Comparison of ENCODE assay signal across 14 cellular contexts in genomic region chr6:43506171-43506570, GRCh38. TPM values are rescaled to one million over a fixed set of nuclear protein-coding genes. Genes with fewer than 3 reads are reported as not detected.
DNase-seq lines count a peak whose midpoint lies in the region; ATAC-seq, FAIRE-seq and TF ChIP-seq lines count a peak whose summit lies in the region.
"Had no signal": no experiment of that assay in that cellular context is flagged by ENCODE, and none has a peak within 500 bp of the region (broad histone marks: within the 10 kb centered on the region; RNA-seq: fewer than 3 reads in every experiment).

No MANE protein-coding gene starts in this region.

- H3K9me3 ChIP-seq in K562 (replicated peaks; ENCODE audit: control insufficient read depth, insufficient read depth, low read depth, low read length), result no peaks in the 10 kb centered on the region
- H3K9me3 ChIP-seq in OCI-LY7 (ENCODE audit: low read length), result no peaks in the 10 kb centered on the region
- H3K9me3 ChIP-seq: A549, BLaER1, psoas muscle, uterus had no signal

- BruUV-seq in K562 (replicated peaks; lab: Mats Ljungman, UMichigan) (no TSS peak), OCI-LY7 (replicated peaks; lab: Mats Ljungman, UMichigan) (no TSS peak)

- no peak overlapping the region for H3K27ac ChIP-seq in K562 (ENCODE audit: extremely low read depth, low read depth, low read length)
- H3K27ac ChIP-seq in OCI-LY7 (ENCODE audit: low read depth, low read length, poor library complexity, severe bottlenecking), result no peak overlapping the region
- H3K27ac ChIP-seq: A549, BLaER1, psoas muscle had no signal

- H3K4me2 ChIP-seq in K562 (ENCODE audit: insufficient read depth, low read length) (no peak overlapping the region), OCI-LY7 (ENCODE audit: low read length) (no peak overlapping the region)
- H3K4me2 ChIP-seq: A549, BLaER1, smooth muscle cell had no signal

- no peak for TF ChIP-seq RAD21 in K562 (CRISPR knock-in tag; conservative IDR thresholded peaks at IDR 0.05 in 1 of 2, IDR thresholded peaks at IDR 0.05 in 1 of 2)

- TF ChIP-seq CTCF in K562 (IDR thresholded peaks at IDR 0.05 in 2 of 3, conservative IDR thresholded peaks at IDR 0.05 in 1 of 3; ENCODE audit: insufficient read depth in 2 of 3, low read depth in 1 of 3, low read length in 3 of 3) (no peak), OCI-LY7 (conservative IDR thresholded peaks at IDR 0.05; ENCODE audit: low read length) (no peak)

- H4K20me1 ChIP-seq in K562 (replicated peaks; ENCODE audit: control insufficient read depth, insufficient read depth, low read length) (peaks cover 12% of the 10 kb centered on the region; the same call in 1 of the 2 replicates), OCI-LY7 (ENCODE audit: insufficient read depth, low read length) (no peaks in the 10 kb centered on the region)

- H3K36me3 ChIP-seq in K562 (ENCODE audit: control insufficient read depth, insufficient read depth, low read length) (peaks cover 51% of the 10 kb centered on the region; the same call in 2 of the 3 replicates), OCI-LY7 (ENCODE audit: insufficient read depth, low read length) (peaks cover 41% of the 10 kb centered on the region)
- H3K36me3 ChIP-seq: uterus had no signal

- POLR2A ChIA-PET in K562 (lab: Yijun Ruan, JAX), result interaction anchor here (0.7 to 6.2 kb wide), 9 partner anchors 9 to 243 kb away, joined by 3 to 54 read pairs (median 4); partner anchors contain the start of genes POLR1C and YIPF3
- POLR2A ChIA-PET in OCI-LY7 (lab: Charles Lee), result interaction anchor here (0.6 to 1.5 kb wide), 4 partner anchors 14 to 529 kb away, joined by 3 to 4 read pairs (median 3); no protein-coding TSS in a partner anchor

- H3K9me1 ChIP-seq in K562 (ENCODE audit: control insufficient read depth, insufficient read depth, low read length), result peaks cover 4% of the 10 kb centered on the region

- no peak overlapping the region for H3K4me3 Mint-ChIP-seq in activated T-cell treated with anti-CD3 and anti-CD28 coated beads, Interleukin-2, amount 50 U/mL, for 72 hours
- H3K4me3 Mint-ChIP-seq in activated T-cell treated with anti-CD3 and anti-CD28 coated beads, Interleukin-2, amount 50 U/mL, for 4 hours, result no peak overlapping the region
- no peak overlapping the region for H3K4me3 Mint-ChIP-seq in stimulated activated effector memory CD8-positive, alpha-beta T cell treated with anti-CD3 and anti-CD28 coated beads, Interleukin-12 subunit alpha, Interleukin-12 subunit beta, amount 100 ng/mL, for 72 hours

- H3K4me3 ChIP-seq in K562, result no peak overlapping the region
- no peak overlapping the region for H3K4me3 ChIP-seq in OCI-LY7 (ENCODE audit: low read depth, low read length, poor library complexity, severe bottlenecking)
- H3K4me3 ChIP-seq: A549, BLaER1, psoas muscle, smooth muscle cell, uterus had no signal

- 65% methylated on average over 3 of the region's 3 CpGs for WGBS in K562 (ENCODE audit: insufficient coverage, low coverage, missing lambda C conversion rate)

- CTCF ChIA-PET in K562 (lab: Yijun Ruan, JAX; ENCODE audit: low intra/inter-chr PET ratio), result interaction anchor here (1.0 to 1.7 kb wide), 4 partner anchors 51 to 255 kb away, joined by 3 to 6 read pairs (median 4); partner anchors contain the start of gene DLK2
- CTCF ChIA-PET in OCI-LY7 (lab: Charles Lee; ENCODE audit: unreplicated experiment), result interaction anchor here (0.6 to 1.4 kb wide), 3 partner anchors 10 to 13 kb away, joined by 3 to 4 read pairs (median 4); partner anchors contain the start of gene POLR1C

- no peak for TF ChIP-seq EP300 in K562 (IDR thresholded peaks at IDR 0.05; ENCODE audit: low read length)

- peaks cover 0 to 6% of the 10 kb centered on the region in 2 experiments; a peak in 2 of 5 replicates for H3K27me3 ChIP-seq in K562 (ENCODE audit: control insufficient read depth in 2 of 2, insufficient read depth in 2 of 2, low read length in 2 of 2)
- H3K27me3 ChIP-seq: uterus had no signal

- peaks cover 23% of the 10 kb centered on the region for H3K27me3 Mint-ChIP-seq in activated T-cell treated with anti-CD3 and anti-CD28 coated beads, Interleukin-2, amount 50 U/mL, for 72 hours (ENCODE audit: low read depth)
- H3K27me3 Mint-ChIP-seq in activated T-cell treated with anti-CD3 and anti-CD28 coated beads, Interleukin-2, amount 50 U/mL, for 4 hours (ENCODE audit: low read depth), result peaks cover 18% of the 10 kb centered on the region

- in situ Hi-C loops in K562 (cut with MboI), result no loop called here

- H3K9me3 Mint-ChIP-seq in activated T-cell treated with anti-CD3 and anti-CD28 coated beads, Interleukin-2, amount 50 U/mL, for 72 hours, result no peaks in the 10 kb centered on the region
- no peaks in the 10 kb centered on the region for H3K9me3 Mint-ChIP-seq in activated T-cell treated with anti-CD3 and anti-CD28 coated beads, Interleukin-2, amount 50 U/mL, for 4 hours
- H3K9me3 Mint-ChIP-seq in stimulated activated effector memory CD8-positive, alpha-beta T cell treated with anti-CD3 and anti-CD28 coated beads, Interleukin-12 subunit alpha, Interleukin-12 subunit beta, amount 100 ng/mL, for 72 hours, result no peaks in the 10 kb centered on the region

- no peak overlapping the region for H3K9ac ChIP-seq in K562 (ENCODE audit: insufficient read depth in 1 of 2, low read depth in 2 of 2, low read length in 2 of 2)
- H3K9ac ChIP-seq: BLaER1 had no signal

- no peak for TF ChIP-seq POLR2A in K562 (conservative IDR thresholded peaks at IDR 0.05)

- peak; percentile 26 for FAIRE-seq in K562 (lab: Jason Lieb, UNC)
- FAIRE-seq: A549 had no signal

- intact Hi-C loops in K562 (cut with micrococcal nuclease) (loop anchor here (1.0 to 2.0 kb wide), 3 partner anchors 51 to 605 kb away; partner anchors contain the start of gene DLK2), OCI-LY7 (cut with micrococcal nuclease; ENCODE audit: unreplicated experiment) (loop anchor here (1.0 to 10.0 kb wide), 2 partner anchors 243 to 431 kb away; partner anchors contain the start of gene PTK7)

- no peaks in the 10 kb centered on the region for H3K9me2 ChIP-seq in OCI-LY7 (ENCODE audit: insufficient read depth, low read length)

- H2AFZ ChIP-seq in K562 (ENCODE audit: low read depth, low read length) (no peak overlapping the region), OCI-LY7 (ENCODE audit: low read length) (no peak overlapping the region)

- H3K79me2 ChIP-seq in K562 (ENCODE audit: control insufficient read depth, insufficient read depth, low read length), result no peaks in the 10 kb centered on the region
- no peaks in the 10 kb centered on the region for H3K79me2 ChIP-seq in OCI-LY7 (ENCODE audit: insufficient read depth, low read depth, low read length)

- H3K36me3 Mint-ChIP-seq in activated T-cell treated with anti-CD3 and anti-CD28 coated beads, Interleukin-2, amount 50 U/mL, for 72 hours (ENCODE audit: insufficient read depth in 2 of 2), result peaks cover 3 to 7% of the 10 kb centered on the region in 2 donors
- H3K36me3 Mint-ChIP-seq in activated T-cell treated with anti-CD3 and anti-CD28 coated beads, Interleukin-2, amount 50 U/mL, for 4 hours (ENCODE audit: insufficient read depth), result peaks cover 14% of the 10 kb centered on the region
- H3K36me3 Mint-ChIP-seq in stimulated activated effector memory CD8-positive, alpha-beta T cell treated with anti-CD3 and anti-CD28 coated beads, Interleukin-12 subunit alpha, Interleukin-12 subunit beta, amount 100 ng/mL, for 72 hours, result peaks cover 39% of the 10 kb centered on the region

- H3K4me1 Mint-ChIP-seq in activated T-cell treated with anti-CD3 and anti-CD28 coated beads, Interleukin-2, amount 50 U/mL, for 72 hours (ENCODE audit: low read depth), result peaks cover 16% of the 10 kb centered on the region
- H3K4me1 Mint-ChIP-seq in activated T-cell treated with anti-CD3 and anti-CD28 coated beads, Interleukin-2, amount 50 U/mL, for 4 hours (ENCODE audit: low read depth), result peaks cover 7% of the 10 kb centered on the region
- H3K4me1 Mint-ChIP-seq in stimulated activated effector memory CD8-positive, alpha-beta T cell treated with anti-CD3 and anti-CD28 coated beads, Interleukin-12 subunit alpha, Interleukin-12 subunit beta, amount 100 ng/mL, for 72 hours, result peaks cover 34% of the 10 kb centered on the region

- peaks cover 10 to 45% of the 10 kb centered on the region in 2 experiments; a peak in 4 of 5 replicates for H3K4me1 ChIP-seq in K562 (replicated peaks in 1 of 2; ENCODE audit: control insufficient read depth in 2 of 2, insufficient read depth in 2 of 2, low read length in 2 of 2)
- H3K4me1 ChIP-seq in OCI-LY7 (ENCODE audit: insufficient read depth, low read length, poor library complexity, severe bottlenecking), result no peaks in the 10 kb centered on the region

- peak overlapping the region; percentile 44 for H3K27ac Mint-ChIP-seq in activated T-cell treated with anti-CD3 and anti-CD28 coated beads, Interleukin-2, amount 50 U/mL, for 72 hours
- H3K27ac Mint-ChIP-seq in stimulated activated effector memory CD8-positive, alpha-beta T cell treated with anti-CD3 and anti-CD28 coated beads, Interleukin-12 subunit alpha, Interleukin-12 subunit beta, amount 100 ng/mL, for 72 hours, result peak overlapping the region; percentile 89

- no peak for DNase-seq in activated T-cell treated with anti-CD3 and anti-CD28 coated beads, Interleukin-2, amount 50 U/mL, for 72 hours
- DNase-seq in activated T-cell treated with anti-CD3 and anti-CD28 coated beads, Interleukin-2, amount 50 U/mL, for 4 hours, result no peak
- DNase-seq in K562 (ENCODE audit: extremely low read depth in 1 of 4, low spot score in 3 of 4) (no peak), NCI-H1105 treated with DMSO at 0.1 percent for 48 hours (lab: John Stamatoyannopoulos, UW) (no peak), OCI-LY7 (ENCODE audit: low spot score) (no peak)
- no peak for DNase-seq in stimulated activated effector memory CD8-positive, alpha-beta T cell treated with anti-CD3 and anti-CD28 coated beads, Interleukin-12 subunit alpha, Interleukin-12 subunit beta, amount 100 ng/mL, for 72 hours (ENCODE audit: low spot score in 2 of 2)

- no peak for ATAC-seq in activated T-cell treated with anti-CD3 and anti-CD28 coated beads, Interleukin-2, amount 50 U/mL, for 72 hours (replicated peaks in 1 of 2)
- ATAC-seq in activated T-cell treated with anti-CD3 and anti-CD28 coated beads, Interleukin-2, amount 50 U/mL, for 4 hours, result no peak
- ATAC-seq in K562, result no peak
- ATAC-seq in stimulated activated effector memory CD8-positive, alpha-beta T cell treated with anti-CD3 and anti-CD28 coated beads, Interleukin-12 subunit alpha, Interleukin-12 subunit beta, amount 100 ng/mL, for 72 hours, result no peak

RNA-seq across cellular contexts. Expression of gene LRRC73, which starts 4.0 kb away (rescaled TPM):
- under 1 TPM; 0.32 to 0.43 TPM for total RNA-seq in activated T-cell treated with anti-CD3 and anti-CD28 coated beads, Interleukin-2, amount 50 U/mL, for 72 hours
- total RNA-seq in activated T-cell treated with anti-CD3 and anti-CD28 coated beads, Interleukin-2, amount 50 U/mL, for 4 hours, result under 1 TPM; 0.16 to 0.47 (median 0.20) TPM
- total RNA-seq in K562 (2011; cell fraction: chromatin; rRNA removed; ENCODE audit: low replicate concordance), result 0.58 TPM in 1 of 2 replicates, not detected in the other
- 0.53 and 0.83 TPM in 2 replicates for total RNA-seq in K562 (2011; cell fraction: nucleolus; rRNA removed)
- total RNA-seq in K562 (2011; cell fraction: nucleoplasm; rRNA removed), result 0.53 and 0.66 TPM in 2 replicates
- total RNA-seq in K562 (2014; rRNA removed) (0.12 and 0.27 TPM in 2 replicates), K562 (2014; rRNA removed; fragmentation: Illumina TruSeq; extraction: Trizol) (not detected in 2 replicates), K562 (2015; rRNA removed; fragmentation: Illumina TruSeq; extraction: Trizol) (0.07 and 0.11 TPM in 2 replicates), K562 (2021) (0.34 and 0.55 TPM in 2 replicates), OCI-LY7 (2022) (0.25 and 0.52 TPM in 2 replicates)
- polyA plus RNA-seq in K562 (2011; rRNA removed) (0.07 and 0.20 TPM in 2 replicates), K562 (2014; fragmentation: Illumina TruSeq; extraction: Trizol) (0.07 and 0.12 TPM in 2 replicates), K562 (2014; fragmentation: Nextera tagmentation; extraction: Ambion mirVana) (not detected), K562 (2014; rRNA removed) (0.08 and 0.09 TPM in 2 replicates)
- 0.16 and 0.39 TPM in 2 replicates for polyA plus RNA-seq in K562 (2011; cell fraction: cytosol; rRNA removed)
- polyA plus RNA-seq in K562 (2011; cell fraction: nucleus; rRNA removed), result 0.50 TPM in 1 of 2 replicates, not detected in the other
- 0.08 and 0.21 TPM in 2 replicates for polyA plus RNA-seq in K562 (2012)
- 0.12 TPM in 1 of 2 replicates, not detected in the other for polyA minus RNA-seq in K562 (2011; rRNA and poly(A)+ RNA removed)
- polyA minus RNA-seq in K562 (2011; cell fraction: cytosol; rRNA and poly(A)+ RNA removed), result not detected in 2 replicates
- 0.54 and 0.78 TPM in 2 replicates for polyA minus RNA-seq in K562 (2011; cell fraction: nucleus; rRNA and poly(A)+ RNA removed)
- 0.19 TPM in 1 of 2 replicates, not detected in the other for total RNA-seq in OCI-LY7 (2014; rRNA removed; shearing (Covaris generic))

RNA-seq across cellular contexts. Expression of gene YIPF3, which starts 10.6 kb away (rescaled TPM):
- 10 to 100 TPM; 63.9 to 64.4 TPM for total RNA-seq in activated T-cell treated with anti-CD3 and anti-CD28 coated beads, Interleukin-2, amount 50 U/mL, for 72 hours
- 10 to 100 TPM; 33.3 to 40.9 (median 35.4) TPM for total RNA-seq in activated T-cell treated with anti-CD3 and anti-CD28 coated beads, Interleukin-2, amount 50 U/mL, for 4 hours
- total RNA-seq in K562 (2011; cell fraction: chromatin; rRNA removed; ENCODE audit: low replicate concordance), result 124 and 279 TPM in 2 replicates
- total RNA-seq in K562 (2011; cell fraction: nucleolus; rRNA removed), result 200 and 272 TPM in 2 replicates
- 167 and 189 TPM in 2 replicates for total RNA-seq in K562 (2011; cell fraction: nucleoplasm; rRNA removed)
- total RNA-seq in K562 (2014; rRNA removed) (57.6 and 67.8 TPM in 2 replicates), K562 (2014; rRNA removed; fragmentation: Illumina TruSeq; extraction: Trizol) (25.9 and 27.5 TPM in 2 replicates), K562 (2015; rRNA removed; fragmentation: Illumina TruSeq; extraction: Trizol) (31.5 and 32.9 TPM in 2 replicates), K562 (2021) (65.1 and 69.3 TPM in 2 replicates), OCI-LY7 (2022) (41.9 and 45.5 TPM in 2 replicates)
- polyA plus RNA-seq in K562 (2011; rRNA removed) (74.8 and 182 TPM in 2 replicates), K562 (2014; fragmentation: Illumina TruSeq; extraction: Trizol) (75.3 and 78.5 TPM in 2 replicates), K562 (2014; fragmentation: Nextera tagmentation; extraction: Ambion mirVana) (10 to 100 TPM; 40.4 to 48.6 TPM), K562 (2014; rRNA removed) (54.6 and 72.9 TPM in 2 replicates)
- polyA plus RNA-seq in K562 (2011; cell fraction: cytosol; rRNA removed), result 121 and 141 TPM in 2 replicates
- polyA plus RNA-seq in K562 (2011; cell fraction: nucleus; rRNA removed), result 293 and 318 TPM in 2 replicates
- polyA plus RNA-seq in K562 (2012), result 55.8 and 113 TPM in 2 replicates
- 80.6 and 102 TPM in 2 replicates for polyA minus RNA-seq in K562 (2011; rRNA and poly(A)+ RNA removed)
- 31.1 and 31.2 TPM in 2 replicates for polyA minus RNA-seq in K562 (2011; cell fraction: cytosol; rRNA and poly(A)+ RNA removed)
- 56.0 and 75.5 TPM in 2 replicates for polyA minus RNA-seq in K562 (2011; cell fraction: nucleus; rRNA and poly(A)+ RNA removed)
- 31.8 and 38.2 TPM in 2 replicates for total RNA-seq in OCI-LY7 (2014; rRNA removed; shearing (Covaris generic))

RNA-seq across cellular contexts. Expression of gene POLR1C, which starts 10.7 kb away (rescaled TPM):
- 10 to 100 TPM; 39.1 to 42.4 TPM for total RNA-seq in activated T-cell treated with anti-CD3 and anti-CD28 coated beads, Interleukin-2, amount 50 U/mL, for 72 hours
- total RNA-seq in activated T-cell treated with anti-CD3 and anti-CD28 coated beads, Interleukin-2, amount 50 U/mL, for 4 hours, result 100 to 1,000 TPM; 192 to 231 (median 200) TPM
- total RNA-seq in K562 (2011; cell fraction: chromatin; rRNA removed; ENCODE audit: low replicate concordance), result 232 and 283 TPM in 2 replicates
- 153 TPM in 2 replicates for total RNA-seq in K562 (2011; cell fraction: nucleolus; rRNA removed)
- total RNA-seq in K562 (2011; cell fraction: nucleoplasm; rRNA removed), result 142 and 162 TPM in 2 replicates
- total RNA-seq in K562 (2014; rRNA removed) (74.8 and 83.5 TPM in 2 replicates), K562 (2014; rRNA removed; fragmentation: Illumina TruSeq; extraction: Trizol) (109 and 114 TPM in 2 replicates), K562 (2015; rRNA removed; fragmentation: Illumina TruSeq; extraction: Trizol) (103 and 104 TPM in 2 replicates), K562 (2021) (116 and 120 TPM in 2 replicates), OCI-LY7 (2022) (36.9 and 41.2 TPM in 2 replicates)
- polyA plus RNA-seq in K562 (2011; rRNA removed) (173 and 226 TPM in 2 replicates), K562 (2014; fragmentation: Illumina TruSeq; extraction: Trizol) (142 and 181 TPM in 2 replicates), K562 (2014; fragmentation: Nextera tagmentation; extraction: Ambion mirVana) (100 to 1,000 TPM; 405 to 429 TPM), K562 (2014; rRNA removed) (120 and 136 TPM in 2 replicates)
- polyA plus RNA-seq in K562 (2011; cell fraction: cytosol; rRNA removed), result 122 and 151 TPM in 2 replicates
- 346 and 441 TPM in 2 replicates for polyA plus RNA-seq in K562 (2011; cell fraction: nucleus; rRNA removed)
- 59.7 and 216 TPM in 2 replicates for polyA plus RNA-seq in K562 (2012)
- 115 and 145 TPM in 2 replicates for polyA minus RNA-seq in K562 (2011; rRNA and poly(A)+ RNA removed)
- polyA minus RNA-seq in K562 (2011; cell fraction: cytosol; rRNA and poly(A)+ RNA removed), result 35.9 and 46.4 TPM in 2 replicates
- polyA minus RNA-seq in K562 (2011; cell fraction: nucleus; rRNA and poly(A)+ RNA removed), result 58.0 and 80.9 TPM in 2 replicates
- total RNA-seq in OCI-LY7 (2014; rRNA removed; shearing (Covaris generic)), result 40.7 and 46.0 TPM in 2 replicates

RNA-seq across cellular contexts. Expression of gene TJAP1, which starts 28.8 kb away (rescaled TPM):
- total RNA-seq in activated T-cell treated with anti-CD3 and anti-CD28 coated beads, Interleukin-2, amount 50 U/mL, for 72 hours, result 10 to 100 TPM; 68.6 to 77.2 TPM
- total RNA-seq in activated T-cell treated with anti-CD3 and anti-CD28 coated beads, Interleukin-2, amount 50 U/mL, for 4 hours, result 10 to 100 TPM; 45.5 to 52.8 (median 46.2) TPM
- total RNA-seq in K562 (2011; cell fraction: chromatin; rRNA removed; ENCODE audit: low replicate concordance), result 43.2 and 99.7 TPM in 2 replicates
- 41.3 and 52.0 TPM in 2 replicates for total RNA-seq in K562 (2011; cell fraction: nucleolus; rRNA removed)
- total RNA-seq in K562 (2011; cell fraction: nucleoplasm; rRNA removed), result 55.1 and 68.1 TPM in 2 replicates
- 17.0 and 23.1 TPM in 2 replicates for total RNA-seq in K562 (2014; rRNA removed)
- total RNA-seq in K562 (2014; rRNA removed; fragmentation: Illumina TruSeq; extraction: Trizol), result 7.2 TPM in 2 replicates
- total RNA-seq in K562 (2015; rRNA removed; fragmentation: Illumina TruSeq; extraction: Trizol), result 11.1 and 11.2 TPM in 2 replicates
- total RNA-seq in K562 (2021), result 25.4 and 35.8 TPM in 2 replicates
- polyA plus RNA-seq in K562 (2011; rRNA removed), result 16.2 and 25.3 TPM in 2 replicates
- polyA plus RNA-seq in K562 (2011; cell fraction: cytosol; rRNA removed), result 16.2 and 19.2 TPM in 2 replicates
- polyA plus RNA-seq in K562 (2011; cell fraction: nucleus; rRNA removed), result 92.6 and 107 TPM in 2 replicates
- polyA plus RNA-seq in K562 (2012), result 19.6 and 33.5 TPM in 2 replicates
- polyA plus RNA-seq in K562 (2014; fragmentation: Illumina TruSeq; extraction: Trizol), result 17.0 and 21.3 TPM in 2 replicates
- polyA plus RNA-seq in K562 (2014; fragmentation: Nextera tagmentation; extraction: Ambion mirVana), result under 1 TPM; 0.06 to 0.29 TPM
- polyA plus RNA-seq in K562 (2014; rRNA removed), result 24.2 and 31.1 TPM in 2 replicates
- 11.2 and 14.6 TPM in 2 replicates for polyA minus RNA-seq in K562 (2011; rRNA and poly(A)+ RNA removed)
- 8.1 and 9.8 TPM in 2 replicates for polyA minus RNA-seq in K562 (2011; cell fraction: cytosol; rRNA and poly(A)+ RNA removed)
- 16.6 and 17.1 TPM in 2 replicates for polyA minus RNA-seq in K562 (2011; cell fraction: nucleus; rRNA and poly(A)+ RNA removed)
- total RNA-seq in OCI-LY7 (2014; rRNA removed; shearing (Covaris generic)), result 16.7 and 22.0 TPM in 2 replicates
- 32.3 and 34.4 TPM in 2 replicates for total RNA-seq in OCI-LY7 (2022)

RNA-seq across cellular contexts. Expression of gene DLK2, which starts 50.8 kb away (rescaled TPM):
- 1 to 10 TPM; 1.6 to 2.6 TPM for total RNA-seq in activated T-cell treated with anti-CD3 and anti-CD28 coated beads, Interleukin-2, amount 50 U/mL, for 72 hours
- 1 to 10 TPM; 5.0 to 9.0 (median 6.7) TPM for total RNA-seq in activated T-cell treated with anti-CD3 and anti-CD28 coated beads, Interleukin-2, amount 50 U/mL, for 4 hours
- total RNA-seq in K562 (2011; cell fraction: chromatin; rRNA removed; ENCODE audit: low replicate concordance), result 0.30 and 1.3 TPM in 2 replicates
- 2.2 and 3.3 TPM in 2 replicates for total RNA-seq in K562 (2011; cell fraction: nucleolus; rRNA removed)
- 1.9 and 2.0 TPM in 2 replicates for total RNA-seq in K562 (2011; cell fraction: nucleoplasm; rRNA removed)
- 0.23 and 0.29 TPM in 2 replicates for total RNA-seq in K562 (2014; rRNA removed)
- total RNA-seq in K562 (2014; rRNA removed; fragmentation: Illumina TruSeq; extraction: Trizol), result not detected in 2 replicates
- total RNA-seq in K562 (2015; rRNA removed; fragmentation: Illumina TruSeq; extraction: Trizol), result 0.11 TPM in 1 of 2 replicates, not detected in the other
- 0.36 and 0.53 TPM in 2 replicates for total RNA-seq in K562 (2021)
- 0.35 and 0.74 TPM in 2 replicates for polyA plus RNA-seq in K562 (2011; rRNA removed)
- 1.0 and 1.8 TPM in 2 replicates for polyA plus RNA-seq in K562 (2011; cell fraction: cytosol; rRNA removed)
- polyA plus RNA-seq in K562 (2011; cell fraction: nucleus; rRNA removed), result 0.87 and 1.3 TPM in 2 replicates
- 0.59 and 0.60 TPM in 2 replicates for polyA plus RNA-seq in K562 (2012)
- polyA plus RNA-seq in K562 (2014; fragmentation: Illumina TruSeq; extraction: Trizol), result 0.16 and 0.37 TPM in 2 replicates
- not detected for polyA plus RNA-seq in K562 (2014; fragmentation: Nextera tagmentation; extraction: Ambion mirVana)
- 0.45 and 0.65 TPM in 2 replicates for polyA plus RNA-seq in K562 (2014; rRNA removed)
- 0.25 and 0.27 TPM in 2 replicates for polyA minus RNA-seq in K562 (2011; rRNA and poly(A)+ RNA removed)
- not detected in 2 replicates for polyA minus RNA-seq in K562 (2011; cell fraction: cytosol; rRNA and poly(A)+ RNA removed)
- polyA minus RNA-seq in K562 (2011; cell fraction: nucleus; rRNA and poly(A)+ RNA removed), result 0.13 and 0.44 TPM in 2 replicates
- not detected in 2 replicates for total RNA-seq in OCI-LY7 (2014; rRNA removed; shearing (Covaris generic))
- not detected in 2 replicates for total RNA-seq in OCI-LY7 (2022)
- total RNA-seq: aorta, NCI-H460, subcutaneous adipose tissue had no signal
- polyA plus RNA-seq: aorta had no signal
